ENCODE assay signal across 10 cellular contexts in the genomic region with DNA sequence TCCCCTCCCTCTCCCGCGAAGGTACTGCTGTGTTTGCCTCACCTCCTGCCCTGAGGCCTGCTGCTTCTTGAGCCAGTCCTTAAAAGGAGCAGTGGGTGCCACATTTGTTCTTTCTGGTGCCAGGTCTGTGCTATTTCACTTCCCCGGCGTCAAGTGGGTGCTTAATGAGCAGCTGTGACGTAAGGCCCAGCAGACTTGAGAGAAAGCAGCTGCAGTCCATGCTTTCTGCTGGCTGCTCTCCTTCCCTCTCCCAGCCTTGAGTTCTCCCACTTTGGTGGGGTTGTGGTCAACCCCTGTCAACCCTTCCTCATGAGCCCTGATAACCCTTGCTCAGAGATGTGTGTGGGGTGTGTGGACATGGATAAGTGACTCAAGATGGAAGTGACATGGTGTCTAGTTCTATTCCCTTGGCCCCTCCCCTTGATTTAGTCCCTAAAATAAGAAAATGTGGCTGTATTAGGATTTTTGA. TPM values are rescaled to one million over a fixed set of nuclear protein-coding genes. Genes with fewer than 3 reads are reported as not detected.
DNase-seq lines count a peak whose midpoint lies in the region; ATAC-seq and TF ChIP-seq lines count a peak whose summit lies in the region.
"Had no signal": no experiment of that assay in that cellular context is flagged by ENCODE, and none has a peak within 500 bp of the region (broad histone marks: within the 10 kb centered on the region; RNA-seq: fewer than 3 reads in every experiment).

No MANE protein-coding gene starts in this region.

- intact Hi-C loops in sciatic nerve (cut with DNase I), result no loop called here

- DNase-seq in LHCN-M2 (ENCODE audit: low read depth) (peak; percentile 58), RWPE2 (ENCODE audit: low spot score) (no peak), fibroblast of villous mesenchyme (ENCODE audit: low read depth) (peak; percentile 98), sciatic nerve (ENCODE audit: low spot score) (no peak), SIG-M5 treated with dmso at 0.1 percent for 504 hours (lab: John Stamatoyannopoulos, UW; ENCODE audit: unreplicated experiment) (no peak), LoVo (ENCODE audit: low spot score) (no peak)

- no peaks in the 10 kb centered on the region for H3K9me3 ChIP-seq in RWPE2 (ENCODE audit: severe bottlenecking)
- H3K9me3 ChIP-seq: neutrophil had no signal

- no peaks in the 10 kb centered on the region for H3K27me3 ChIP-seq in RWPE2 (ENCODE audit: insufficient read depth, poor library complexity, severe bottlenecking)
- H3K27me3 ChIP-seq: neutrophil had no signal

- H3K4me3 ChIP-seq in RWPE2 (ENCODE audit: severe bottlenecking), result no peak overlapping the region
- no peak overlapping the region for H3K4me3 ChIP-seq in fibroblast of villous mesenchyme (ENCODE audit: low read depth, low read length)

- TF ChIP-seq CTCF in RWPE2 (IDR thresholded peaks at IDR 0.05; ENCODE audit: poor library complexity, severe bottlenecking) (no peak), fibroblast of villous mesenchyme (IDR thresholded peaks at IDR 0.05; ENCODE audit: insufficient read depth, low read depth, low read length) (no peak)

- peaks cover 33% of the 10 kb centered on the region for H3K4me1 ChIP-seq in RWPE2 (ENCODE audit: insufficient read depth, poor library complexity, severe bottlenecking)

- peaks cover 21% of the 10 kb centered on the region for H3K36me3 ChIP-seq in RWPE2 (ENCODE audit: low read depth)

- ATAC-seq in RWPE2 (ENCODE audit: low read depth) (no peak), sciatic nerve (peak; percentile 20), GM18870 (IDR thresholded peaks at IDR 0.05; ENCODE audit: unreplicated experiment) (no peak), HG03457 (IDR thresholded peaks at IDR 0.05; ENCODE audit: unreplicated experiment) (no peak)

- H3K27ac ChIP-seq in RWPE2 (ENCODE audit: poor library complexity, severe bottlenecking), result peak overlapping the region; percentile 76
- H3K27ac ChIP-seq: neutrophil had no signal

RNA-seq across cellular contexts. Expression of gene INAFM2, which starts 6.9 kb away (rescaled TPM):
- 16.4 and 19.7 TPM in 2 replicates for total RNA-seq in LHCN-M2 (2014; rRNA removed)
- polyA plus RNA-seq in LHCN-M2 (2012), result 23.8 TPM
- total RNA-seq in fibroblast of villous mesenchyme, result 11.9 and 16.8 TPM in 2 replicates
- 25.5 TPM for total RNA-seq in sciatic nerve

RNA-seq across cellular contexts. Expression of gene CCDC9B, which starts 10.3 kb away (rescaled TPM):
- total RNA-seq in LHCN-M2 (2014; rRNA removed), result 9.8 and 12.1 TPM in 2 replicates
- polyA plus RNA-seq in LHCN-M2 (2012), result 53.9 TPM
- total RNA-seq in fibroblast of villous mesenchyme, result 35.4 and 40.3 TPM in 2 replicates
- 37.8 TPM for total RNA-seq in sciatic nerve

RNA-seq across cellular contexts. Expression of gene PHGR1, which starts 20.4 kb away (rescaled TPM):
- not detected in 2 replicates for total RNA-seq in LHCN-M2 (2014; rRNA removed)
- polyA plus RNA-seq in LHCN-M2 (2012), result not detected
- total RNA-seq in fibroblast of villous mesenchyme, result not detected in 2 replicates
- not detected for total RNA-seq in sciatic nerve
- total RNA-seq: frontal cortex had no signal

RNA-seq across cellular contexts. Expression of gene PLCB2, which starts 22.7 kb away (rescaled TPM):
- total RNA-seq in LHCN-M2 (2014; rRNA removed) (0.75 and 1.9 TPM in 2 replicates), fibroblast of villous mesenchyme (0.43 and 0.64 TPM in 2 replicates), sciatic nerve (43.4 TPM)
- polyA plus RNA-seq in LHCN-M2 (2012), result 0.50 TPM

RNA-seq across cellular contexts. Expression of gene DISP2, which starts 27.6 kb away (rescaled TPM):
- total RNA-seq in LHCN-M2 (2014; rRNA removed), result 1.2 and 1.3 TPM in 2 replicates
- polyA plus RNA-seq in LHCN-M2 (2012), result 6.2 TPM
- under 0.01 TPM in 2 replicates for total RNA-seq in fibroblast of villous mesenchyme
- total RNA-seq in sciatic nerve, result 2.1 TPM

Comparison
In these comparisons a context has a peak if more than half of its experiments do, and no peak if none do; other contexts are left out.
1. DNase-seq: peak in LHCN-M2 (single experiment) and fibroblast of villous mesenchyme (single experiment); none in RWPE2 (single experiment), sciatic nerve (single experiment), SIG-M5 treated with dmso at 0.1 percent for 504 hours (single experiment) and LoVo (single experiment).